ENCODE assay signal across 1 cellular context in the genomic region with DNA sequence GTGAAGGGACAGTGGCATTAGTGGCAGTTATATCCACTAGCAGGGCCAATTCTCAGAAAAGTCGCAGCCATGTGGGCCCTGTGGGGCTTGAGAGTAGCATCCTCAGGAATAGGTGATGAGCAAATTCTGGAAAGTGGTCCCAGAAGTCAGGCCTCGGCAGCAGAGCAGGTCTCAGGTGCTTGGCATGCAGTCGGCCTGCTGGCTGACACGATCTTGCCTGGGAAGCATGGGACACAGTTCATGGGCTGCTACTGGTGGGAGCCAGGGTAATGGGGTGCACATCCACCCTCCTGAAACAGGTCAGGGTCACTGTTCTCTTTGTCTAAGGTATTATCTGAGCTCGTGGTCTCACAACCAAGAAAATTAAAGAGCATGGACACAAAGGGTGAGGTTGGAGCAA.
TF ChIP-seq lines count a peak whose summit lies in the region.

No MANE protein-coding gene starts in this region.

TF ChIP-seq in HepG2, 621 proteins besides CTCF, POLR2A, EP300 and RAD21 (continued from another document):
- TF ChIP-seq, protein P1, sequence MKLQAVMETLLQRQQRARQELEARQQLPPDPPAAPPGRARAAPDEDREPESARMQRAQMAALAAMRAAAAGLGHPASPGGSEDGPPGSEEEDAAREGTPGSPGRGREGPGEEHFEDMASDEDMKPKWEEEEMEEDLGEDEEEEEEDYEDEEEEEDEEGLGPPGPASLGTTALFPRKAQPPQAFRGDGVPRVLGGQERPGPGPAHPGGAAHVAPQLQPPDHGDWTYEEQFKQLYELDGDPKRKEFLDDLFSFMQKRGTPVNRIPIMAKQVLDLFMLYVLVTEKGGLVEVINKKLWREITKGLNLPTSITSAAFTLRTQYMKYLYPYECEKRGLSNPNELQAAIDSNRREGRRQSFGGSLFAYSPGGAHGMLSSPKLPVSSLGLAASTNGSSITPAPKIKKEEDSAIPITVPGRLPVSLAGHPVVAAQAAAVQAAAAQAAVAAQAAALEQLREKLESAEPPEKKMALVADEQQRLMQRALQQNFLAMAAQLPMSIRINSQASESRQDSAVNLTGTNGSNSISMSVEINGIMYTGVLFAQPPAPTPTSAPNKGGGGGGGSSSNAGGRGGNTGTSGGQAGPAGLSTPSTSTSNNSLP (IDR thresholded peaks at IDR 0.05; ENCODE audit: low read depth, low read length), result no peak
- TF ChIP-seq, protein P2, sequence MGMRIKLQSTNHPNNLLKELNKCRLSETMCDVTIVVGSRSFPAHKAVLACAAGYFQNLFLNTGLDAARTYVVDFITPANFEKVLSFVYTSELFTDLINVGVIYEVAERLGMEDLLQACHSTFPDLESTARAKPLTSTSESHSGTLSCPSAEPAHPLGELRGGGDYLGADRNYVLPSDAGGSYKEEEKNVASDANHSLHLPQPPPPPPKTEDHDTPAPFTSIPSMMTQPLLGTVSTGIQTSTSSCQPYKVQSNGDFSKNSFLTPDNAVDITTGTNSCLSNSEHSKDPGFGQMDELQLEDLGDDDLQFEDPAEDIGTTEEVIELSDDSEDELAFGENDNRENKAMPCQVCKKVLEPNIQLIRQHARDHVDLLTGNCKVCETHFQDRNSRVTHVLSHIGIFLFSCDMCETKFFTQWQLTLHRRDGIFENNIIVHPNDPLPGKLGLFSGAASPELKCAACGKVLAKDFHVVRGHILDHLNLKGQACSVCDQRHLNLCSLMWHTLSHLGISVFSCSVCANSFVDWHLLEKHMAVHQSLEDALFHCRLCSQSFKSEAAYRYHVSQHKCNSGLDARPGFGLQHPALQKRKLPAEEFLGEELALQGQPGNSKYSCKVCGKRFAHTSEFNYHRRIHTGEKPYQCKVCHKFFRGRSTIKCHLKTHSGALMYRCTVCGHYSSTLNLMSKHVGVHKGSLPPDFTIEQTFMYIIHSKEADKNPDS (CRISPR knock-in tag; IDR thresholded peaks at IDR 0.05), result no peak
- TF ChIP-seq ZNF687 (CRISPR knock-in tag; IDR thresholded peaks at IDR 0.05), result peak; percentile 86
- TF ChIP-seq MED13 (CRISPR knock-in tag; IDR thresholded peaks at IDR 0.05), result no peak
- peak; percentile 16; the same call in 1 of the 2 replicates for TF ChIP-seq PHF21A (CRISPR knock-in tag; IDR thresholded peaks at IDR 0.05)
- 0 out of 2 replicates have a peak, but pooled peaks have one; percentile 16 for TF ChIP-seq ZFX (CRISPR knock-in tag; IDR thresholded peaks at IDR 0.05; ENCODE audit: low read depth)
- TF ChIP-seq ZSCAN31 (CRISPR knock-in tag; IDR thresholded peaks at IDR 0.05; ENCODE audit: low read depth), result no peak
- TF ChIP-seq ATF7 (IDR thresholded peaks at IDR 0.05), result no peak
- TF ChIP-seq ATF7 (CRISPR knock-in tag; IDR thresholded peaks at IDR 0.05), result no peak
- TF ChIP-seq KDM5B (CRISPR knock-in tag; IDR thresholded peaks at IDR 0.05; ENCODE audit: borderline replicate concordance), result peak; percentile 29; the same call in 1 of the 2 replicates
- TF ChIP-seq, protein P3, sequence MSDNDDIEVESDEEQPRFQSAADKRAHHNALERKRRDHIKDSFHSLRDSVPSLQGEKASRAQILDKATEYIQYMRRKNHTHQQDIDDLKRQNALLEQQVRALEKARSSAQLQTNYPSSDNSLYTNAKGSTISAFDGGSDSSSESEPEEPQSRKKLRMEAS (IDR thresholded peaks at IDR 0.05), result peak; percentile 45; the same call in 1 of the 2 replicates
